Comparison of ENCODE assay signal across 8 cellular contexts in genomic region chr10:89207181-89207800, GRCh38. TPM values are rescaled to one million over a fixed set of nuclear protein-coding genes. Genes with fewer than 3 reads are reported as not detected.
DNase-seq lines count a peak whose midpoint lies in the region; ATAC-seq and TF ChIP-seq lines count a peak whose summit lies in the region.

A gene with protein sequence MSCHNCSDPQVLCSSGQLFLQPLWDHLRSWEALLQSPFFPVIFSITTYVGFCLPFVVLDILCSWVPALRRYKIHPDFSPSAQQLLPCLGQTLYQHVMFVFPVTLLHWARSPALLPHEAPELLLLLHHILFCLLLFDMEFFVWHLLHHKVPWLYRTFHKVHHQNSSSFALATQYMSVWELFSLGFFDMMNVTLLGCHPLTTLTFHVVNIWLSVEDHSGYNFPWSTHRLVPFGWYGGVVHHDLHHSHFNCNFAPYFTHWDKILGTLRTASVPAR (minus strand): TSS chr10:89207317. CDS start chr10:89207292, 25 bp downstream.

- H4K20me1 ChIP-seq in DND-41 (ENCODE audit: insufficient read depth, low read length): no peaks in the 10 kb centered on the region

- H3K4me1 Mint-ChIP-seq in IgD-negative memory B cell: peaks cover 11 to 17% (median 17%) of the 10 kb centered on the region in 3 donors

- no peaks in the 10 kb centered on the region for H3K36me3 ChIP-seq in DND-41 (ENCODE audit: insufficient read depth, low read length)
- no peaks in the 10 kb centered on the region for H3K36me3 ChIP-seq in duodenal mucosa (ENCODE audit: control insufficient read depth in 1 of 2, insufficient read depth in 2 of 2, low read length in 2 of 2)

- H3K9ac ChIP-seq in DND-41 (ENCODE audit: low read depth, low read length): no peak within 1 kb of the TSS
- H3K9ac ChIP-seq in duodenal mucosa (ENCODE audit: low read depth in 1 of 2, low read length in 2 of 2): peak within 1 kb of the TSS; percentile 44 to 53

- peak within 1 kb of the TSS; percentile 79 for H3K4me2 ChIP-seq in DND-41 (ENCODE audit: insufficient read depth, low read length)

- peak within 1 kb of the TSS; percentile 69 to 94 (median 86) for H3K4me3 Mint-ChIP-seq in IgD-negative memory B cell

- DNase-seq in DND-41 (peak; percentile 28), left lobe of liver (ENCODE audit: low spot score) (peak; percentile 51)
- peak; percentile 22 for DNase-seq in activated CD4-positive, alpha-beta T cell treated with anti-CD3 and anti-CD28 coated beads for 1 hour
- peak; percentile 80 for DNase-seq in stimulated activated CD4-positive, alpha-beta T cell treated with anti-CD3 and anti-CD28 coated beads, Interleukin-15, amount 100 ng/mL, for 24 hours

- H3K4me1 ChIP-seq in DND-41 (ENCODE audit: insufficient read depth, low read length) (peaks cover 15% of the 10 kb centered on the region), duodenal mucosa (ENCODE audit: control insufficient read depth in 1 of 2, insufficient read depth in 2 of 2, low read length in 2 of 2) (peaks cover 20 to 23% of the 10 kb centered on the region in 2 donors)

- no peak within 1 kb of the TSS for H3K27ac ChIP-seq in DND-41 (ENCODE audit: low read length)
- peak within 1 kb of the TSS; percentile 26 for H3K27ac ChIP-seq in duodenal mucosa (ENCODE audit: low read depth, low read length)

- no peaks in the 10 kb centered on the region for H3K9me3 Mint-ChIP-seq in IgD-negative memory B cell

- peak; percentile 44 for ATAC-seq in DND-41 (ENCODE audit: insufficient read depth, low read depth)
- ATAC-seq in left lobe of liver: peak; percentile 81
- ATAC-seq in GM19023 (IDR thresholded peaks at IDR 0.05; ENCODE audit: unreplicated experiment): no peak
- ATAC-seq in HG03159 (IDR thresholded peaks at IDR 0.05; ENCODE audit: unreplicated experiment): no peak

- H3K27me3 Mint-ChIP-seq in IgD-negative memory B cell: peaks cover 40% of the 10 kb centered on the region

- peak within 1 kb of the TSS in 1 of 3 donors; percentile 76 for H3K27ac Mint-ChIP-seq in IgD-negative memory B cell

- H3K4me3 ChIP-seq in DND-41 (ENCODE audit: low read depth in 1 of 2, low read length in 2 of 2) (peak within 1 kb of the TSS in 1 of 2 experiments; percentile 52; a peak in 2 of 4 replicates), duodenal mucosa (ENCODE audit: low read depth in 1 of 2, low read length in 2 of 2) (peak within 1 kb of the TSS; percentile 74 to 78)

- TF ChIP-seq CTCF in DND-41 (IDR thresholded peaks at IDR 0.05; ENCODE audit: borderline replicate concordance, extremely low read depth, low read length, poor library complexity, severe bottlenecking): no peak

- H2AFZ ChIP-seq in DND-41 (ENCODE audit: low read depth, low read length): peak within 1 kb of the TSS; percentile 37

- H3K9me3 ChIP-seq in DND-41 (ENCODE audit: insufficient read depth, low read length, severe bottlenecking): no peaks in the 10 kb centered on the region
- H3K9me3 ChIP-seq in duodenal mucosa (ENCODE audit: control insufficient read depth in 1 of 2, low read length in 2 of 2): no peaks in the 10 kb centered on the region

- H3K79me2 ChIP-seq in DND-41 (ENCODE audit: insufficient read depth, low read length): no peaks in the 10 kb centered on the region

- H3K27me3 ChIP-seq in DND-41 (ENCODE audit: insufficient read depth, low read length, poor library complexity) (peaks cover 35% of the 10 kb centered on the region), duodenal mucosa (ENCODE audit: control insufficient read depth in 1 of 2, insufficient read depth in 2 of 2, low read length in 2 of 2) (peaks cover 52 to 80% of the 10 kb centered on the region in 2 donors)

- no peaks in the 10 kb centered on the region for H3K36me3 Mint-ChIP-seq in IgD-negative memory B cell

RNA-seq across cellular contexts. Expression of the gene that starts here (rescaled TPM):
- polyA plus RNA-seq in IgD-negative memory B cell: not detected
- 0.10 TPM for total RNA-seq in left lobe of liver

Comparison
In these comparisons a context has a peak if more than half of its experiments do, and no peak if none do; other contexts are left out.
1. Peak in DNase-seq and ATAC-seq in left lobe of liver; RNA of the gene not detected or under 1 TPM.
2. DNase-seq: peak in every context shown above with its lines; median percentile 80 in stimulated activated CD4-positive, alpha-beta T cell treated with anti-CD3 and anti-CD28 coated beads, Interleukin-15, amount 100 ng/mL, for 24 hours; 51 in left lobe of liver; 28 in DND-41; 22 in activated CD4-positive, alpha-beta T cell treated with anti-CD3 and anti-CD28 coated beads for 1 hour.